ENCODE assay signal across 15 cellular contexts in the genomic region with DNA sequence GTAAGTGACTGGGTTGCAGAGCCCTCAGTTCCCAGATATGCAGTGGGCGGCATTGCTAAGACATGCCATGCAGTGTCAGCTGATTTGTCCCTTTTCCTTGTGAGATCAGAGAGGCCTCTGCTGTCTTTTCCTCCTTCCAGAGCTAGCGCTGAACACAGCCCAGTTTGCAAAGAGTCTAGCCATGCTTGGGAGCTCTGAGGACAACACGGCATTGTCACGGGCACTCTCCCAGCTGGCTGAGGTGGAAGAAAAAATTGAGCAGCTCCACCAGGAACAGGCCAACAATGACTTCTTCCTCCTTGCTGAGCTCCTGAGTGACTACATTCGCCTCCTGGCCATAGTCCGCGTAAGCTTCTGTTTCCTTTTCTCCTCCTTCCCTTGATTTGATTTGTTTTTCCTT. TPM values are rescaled to one million over a fixed set of nuclear protein-coding genes. Genes with fewer than 3 reads are reported as not detected.
A peak's percentile ranks its signal among the peaks of the same experiment; 100 is the strongest.
DNase-seq lines count a peak whose midpoint lies in the region; ATAC-seq and TF ChIP-seq lines count a peak whose summit lies in the region.
"Had no signal": no experiment of that assay in that cellular context is flagged by ENCODE, and none has a peak within 500 bp of the region (broad histone marks: within the 10 kb centered on the region; RNA-seq: fewer than 3 reads in every experiment).

No MANE protein-coding gene starts in this region.

- H3K4me1 ChIP-seq in right atrium auricular region, result peaks cover 0 to 27% of the 10 kb centered on the region in 2 donors
- H3K4me1 ChIP-seq in heart left ventricle, result peaks cover 0 to 37% (median 8%) of the 10 kb centered on the region in 12 donors
- H3K4me1 ChIP-seq: A549 had no signal

- WGBS in heart left ventricle, 4 donors, result 79 to 88% (median 84%) methylated on average over 7 of the region's 7 CpGs

- TF ChIP-seq CTCF in right atrium auricular region (IDR thresholded peaks at IDR 0.05) (no peak), heart left ventricle (IDR thresholded peaks at IDR 0.05) (no peak)

- H3K36me3 ChIP-seq in right atrium auricular region, result peaks cover 92% of the 10 kb centered on the region
- H3K36me3 ChIP-seq in heart left ventricle, result peaks cover 1 to 100% (median 100%) of the 10 kb centered on the region in 9 donors

- no peak for DNase-seq in Right ventricle myocardium superior
- DNase-seq in right atrium auricular region (ENCODE audit: low spot score), result no peak
- no peak for DNase-seq in heart left ventricle
- DNase-seq in midbrain (lab: John Stamatoyannopoulos, UW), result peak; percentile 42
- no peak for DNase-seq in NCI-H1436 treated with DMSO at 0.1 percent for 48 hours (lab: John Stamatoyannopoulos, UW)
- DNase-seq in islet precursor cell, result no peak
- DNase-seq in cerebellar nuclear complex (lab: John Stamatoyannopoulos, UW), result no peak
- DNase-seq: GDM1, GOT3, NCI-H146, NCI-H2081 treated with DMSO at 0.1 percent for 48 hours, NCI-H510A treated with DMSO at 0.1 percent for 48 hours had no signal

- H3K4me3 ChIP-seq in right atrium auricular region (no peak overlapping the region), heart left ventricle (no peak overlapping the region)
- H3K4me3 ChIP-seq: A549, GM12878 had no signal

- ATAC-seq in Right ventricle myocardium superior (ENCODE audit: poor library complexity) (peak; percentile 59), heart left ventricle (peak; percentile 46 to 62 (median 50)), HG03039 (IDR thresholded peaks at IDR 0.05; ENCODE audit: unreplicated experiment) (no peak)
- ATAC-seq: GM12878 had no signal

- H3K27me3 ChIP-seq in right atrium auricular region, result no peaks in the 10 kb centered on the region
- no peaks in the 10 kb centered on the region for H3K27me3 ChIP-seq in heart left ventricle

- H3K27ac ChIP-seq in right atrium auricular region (no peak overlapping the region), heart left ventricle (peak overlapping the region in 4 of 12 donors; percentile 20 to 51 (median 32))
- H3K27ac ChIP-seq: A549 had no signal

- intact Hi-C loops in Right ventricle myocardium superior (cut with DNase I), result no loop called here
- intact Hi-C loops in heart left ventricle (cut with DNase I), result no loop called here

- TF ChIP-seq POLR2A in heart left ventricle (IDR thresholded peaks at IDR 0.05), result no peak

- H3K9me3 ChIP-seq in right atrium auricular region (no peaks in the 10 kb centered on the region), heart left ventricle (no peaks in the 10 kb centered on the region)
- H3K9me3 ChIP-seq: A549 had no signal

RNA-seq across cellular contexts. Expression of a gene that starts 20.0 kb away (rescaled TPM):
- total RNA-seq in Right ventricle myocardium superior (4.2 TPM), right atrium auricular region (10 to 100 TPM; 11.9 to 12.4 TPM), heart left ventricle (1 to 10 TPM in 7 of 9 donors, under 1 TPM in 2; 0.71 to 4.7 (median 1.8) TPM)
- 1 to 10 TPM; 1.9 to 6.7 TPM for polyA plus RNA-seq in heart left ventricle

RNA-seq across cellular contexts. Expression of a gene that starts 31.3 kb away (rescaled TPM):
- total RNA-seq in Right ventricle myocardium superior, result 94.9 TPM
- 100 to 1,000 TPM; 139 to 189 TPM for total RNA-seq in right atrium auricular region
- 100 to 1,000 TPM in 5 of 9 donors, 10 to 100 TPM in 4; 73.7 to 239 (median 113) TPM for total RNA-seq in heart left ventricle
- 100 to 1,000 TPM; 142 to 341 TPM for polyA plus RNA-seq in heart left ventricle

RNA-seq across cellular contexts. Expression of a gene that starts 35.8 kb away (rescaled TPM):
- total RNA-seq in Right ventricle myocardium superior (86.3 TPM), right atrium auricular region (10 to 100 TPM; 44.8 to 57.1 TPM), heart left ventricle (100 to 1,000 TPM in 3 of 9 donors, 10 to 100 TPM in 6; 38.7 to 117 (median 87.2) TPM)
- polyA plus RNA-seq in heart left ventricle, result 10 to 100 TPM; 41.4 to 70.0 TPM

RNA-seq across cellular contexts. Expression of a gene that starts 37.9 kb away (rescaled TPM):
- total RNA-seq in Right ventricle myocardium superior (57.9 TPM), right atrium auricular region (10 to 100 TPM; 43.6 to 73.7 TPM), heart left ventricle (10 to 100 TPM; 41.6 to 79.5 (median 55.4) TPM)
- 100 to 1,000 TPM; 111 to 114 TPM for polyA plus RNA-seq in heart left ventricle
